18 cellular contexts compared by ENCODE assay signal in the genomic region with DNA sequence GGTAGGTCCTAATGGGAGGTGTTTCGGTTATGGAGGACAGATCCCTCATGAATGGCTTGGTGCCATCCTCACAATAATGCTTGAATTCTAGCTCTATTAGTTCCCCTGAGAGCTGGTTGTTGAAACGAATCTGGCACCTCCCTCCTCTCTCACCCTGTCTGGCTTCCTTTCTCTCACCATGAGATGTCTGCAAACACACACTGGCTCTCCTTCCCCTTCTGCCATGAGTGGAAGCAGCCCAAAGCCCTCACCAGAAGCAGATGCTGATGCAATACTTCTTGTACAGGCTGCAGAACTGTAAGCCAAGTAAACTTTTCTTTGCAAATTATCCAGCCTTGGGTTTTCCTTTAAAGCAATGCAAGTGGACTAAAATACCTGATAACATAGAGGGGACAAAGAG.
"Had no signal": no experiment of that assay in that cellular context is flagged by ENCODE, and none has a peak within 500 bp of the region (broad histone marks: within the 10 kb centered on the region; RNA-seq: fewer than 3 reads in every experiment).

No MANE protein-coding gene starts in this region.

- ATAC-seq: activated naive CD4-positive, alpha-beta T cell treated with anti-CD3 and anti-CD28 coated beads, Interleukin-2, amount 50 U/mL, for 72 hours; body of pancreas; effector memory CD8-positive, alpha-beta T cell; natural killer cell treated with Interleukin-12 subunit alpha and Interleukin-12 subunit beta and Interleukin-15 and Interleukin-18, amount 100 ng/mL, for 72 hours; WTC11 had no signal

- FAIRE-seq: islet of Langerhans had no signal

- H3K27ac ChIP-seq: body of pancreas, heart right ventricle, sigmoid colon had no signal

- H3K4me3 Mint-ChIP-seq: dendritic cell treated with granulocyte-macrophage colony-stimulating factor and Interleukin-4, amounts not matched to agents 40 ng/mL and 50 ng/mL, for 4 days; effector memory CD8-positive, alpha-beta T cell; memory B cell; natural killer cell treated with Interleukin-12 subunit alpha and Interleukin-12 subunit beta and Interleukin-15 and Interleukin-18, amount 100 ng/mL, for 72 hours; WTC11 had no signal

- H3K4me1 ChIP-seq: body of pancreas, heart right ventricle, sigmoid colon had no signal

- H3K27ac Mint-ChIP-seq: activated naive CD4-positive, alpha-beta T cell treated with anti-CD3 and anti-CD28 coated beads, Interleukin-2, amount 50 U/mL, for 72 hours; dendritic cell treated with granulocyte-macrophage colony-stimulating factor and Interleukin-4, amounts not matched to agents 40 ng/mL and 50 ng/mL, for 4 days; effector memory CD8-positive, alpha-beta T cell; memory B cell; natural killer cell treated with Interleukin-12 subunit alpha and Interleukin-12 subunit beta and Interleukin-15 and Interleukin-18, amount 100 ng/mL, for 72 hours; WTC11 had no signal

- H3K4me3 ChIP-seq: body of pancreas, heart right ventricle, sigmoid colon had no signal

- H3K36me3 Mint-ChIP-seq: activated naive CD4-positive, alpha-beta T cell treated with anti-CD3 and anti-CD28 coated beads, Interleukin-2, amount 50 U/mL, for 72 hours; memory B cell; natural killer cell treated with Interleukin-12 subunit alpha and Interleukin-12 subunit beta and Interleukin-15 and Interleukin-18, amount 100 ng/mL, for 72 hours had no signal

- H3K27me3 ChIP-seq: body of pancreas, heart right ventricle, sigmoid colon had no signal

- H3K36me3 ChIP-seq: heart right ventricle, sigmoid colon had no signal

- H3K9me3 Mint-ChIP-seq: dendritic cell treated with granulocyte-macrophage colony-stimulating factor and Interleukin-4, amounts not matched to agents 40 ng/mL and 50 ng/mL, for 4 days; effector memory CD8-positive, alpha-beta T cell; memory B cell; natural killer cell treated with Interleukin-12 subunit alpha and Interleukin-12 subunit beta and Interleukin-15 and Interleukin-18, amount 100 ng/mL, for 72 hours had no signal

- DNase-seq: activated CD4-positive, alpha-beta T cell treated with anti-CD3 and anti-CD28 coated beads, Interleukin-2, amount 50 U/mL, for 1 hour; activated effector memory CD4-positive, alpha-beta T cell treated with Interleukin-2 at 50 U/mL for 16 hours; activated T-cell treated with anti-CD3 and anti-CD28 coated beads, Interleukin-2, amount 50 U/mL, for 1 hour; amniotic stem cell; body of pancreas; effector memory CD8-positive, alpha-beta T cell; foreskin melanocyte; heart right ventricle; sigmoid colon; stimulated activated CD4-positive, alpha-beta T cell treated with anti-CD3 and anti-CD28 coated beads, Interleukin-12 subunit alpha, Interleukin-12 subunit beta, amount 100 ng/mL, for 4 hours; stimulated activated naive CD4-positive, alpha-beta T cell treated with Interleukin-2 at 50 U/mL for 16 hours; trophoblast cell had no signal

- H3K27me3 Mint-ChIP-seq: dendritic cell treated with granulocyte-macrophage colony-stimulating factor and Interleukin-4, amounts not matched to agents 40 ng/mL and 50 ng/mL, for 4 days; effector memory CD8-positive, alpha-beta T cell; memory B cell; natural killer cell treated with Interleukin-12 subunit alpha and Interleukin-12 subunit beta and Interleukin-15 and Interleukin-18, amount 100 ng/mL, for 72 hours had no signal
